Comparison of ENCODE assay signal across 8 cellular contexts in genomic region chr7:149496642-149497391, GRCh38. TPM values are rescaled to one million over a fixed set of nuclear protein-coding genes. Genes with fewer than 3 reads are reported as not detected.
A peak's percentile ranks its signal among the peaks of the same experiment; 100 is the strongest.
DNase-seq lines count a peak whose midpoint lies in the region; ATAC-seq and TF ChIP-seq lines count a peak whose summit lies in the region.

No MANE protein-coding gene starts in this region.

- H3K9me3 Mint-ChIP-seq in CD4-positive, CD25-positive, alpha-beta regulatory T cell: no peaks in the 10 kb centered on the region

- peaks cover 24% of the 10 kb centered on the region for H3K4me1 ChIP-seq in CD4-positive, CD25-positive, alpha-beta regulatory T cell (ENCODE audit: control insufficient read depth, insufficient read depth, low read length, poor library complexity, severe bottlenecking)

- TF ChIP-seq CTCF in WI38 (IDR thresholded peaks at IDR 0.05; ENCODE audit: low read depth, low read length): no peak

- H3K4me3 ChIP-seq in CD4-positive, CD25-positive, alpha-beta regulatory T cell (ENCODE audit: low read depth, low read length): peak overlapping the region; percentile 71
- peak overlapping the region; percentile 68 for H3K4me3 ChIP-seq in WI38 (ENCODE audit: low read depth, low read length)

- H3K4me1 Mint-ChIP-seq in CD4-positive, CD25-positive, alpha-beta regulatory T cell: peaks cover 13 to 33% (median 23%) of the 10 kb centered on the region in 4 donors

- H3K27ac ChIP-seq in CD4-positive, CD25-positive, alpha-beta regulatory T cell (ENCODE audit: insufficient read depth, low read length, poor library complexity, severe bottlenecking): peak overlapping the region; percentile 61
- H3K27ac ChIP-seq in caudate nucleus (ENCODE audit: low read depth, low read length): peak overlapping the region; percentile 70

- H3K27me3 Mint-ChIP-seq in CD4-positive, CD25-positive, alpha-beta regulatory T cell: peaks cover 8% of the 10 kb centered on the region

- peak; percentile 38 to 54 (median 49) for DNase-seq in CD4-positive, CD25-positive, alpha-beta regulatory T cell
- DNase-seq in caudate nucleus (lab: John Stamatoyannopoulos, UW): peak in 20 of 61 donors; percentile 12 to 56 (median 29)
- peak; percentile 53 to 71 for DNase-seq in left colon
- peak; percentile 62 for DNase-seq in stimulated activated CD4-positive, alpha-beta T cell treated with anti-CD3 and anti-CD28 coated beads, Interleukin-4, amount 100 ng/mL, for 1 hour
- DNase-seq in putamen (ENCODE audit: low spot score): no peak

- peaks cover 22% of the 10 kb centered on the region for H3K36me3 ChIP-seq in CD4-positive, CD25-positive, alpha-beta regulatory T cell (ENCODE audit: control insufficient read depth, insufficient read depth, low read length)

- H3K27me3 ChIP-seq in CD4-positive, CD25-positive, alpha-beta regulatory T cell (ENCODE audit: control insufficient read depth, insufficient read depth, low read length): no peaks in the 10 kb centered on the region

- peak overlapping the region; percentile 92 to 98 (median 96) for H3K27ac Mint-ChIP-seq in CD4-positive, CD25-positive, alpha-beta regulatory T cell

- H3K4me3 Mint-ChIP-seq in CD4-positive, CD25-positive, alpha-beta regulatory T cell: peak overlapping the region; percentile 94 to 97 (median 95)

- no peaks in the 10 kb centered on the region for H3K9me3 ChIP-seq in CD4-positive, CD25-positive, alpha-beta regulatory T cell (ENCODE audit: control insufficient read depth in 2 of 2, low read length in 2 of 2)

- peak; percentile 17 to 33 for ATAC-seq in CD4-positive, CD25-positive, alpha-beta regulatory T cell (ENCODE audit: low read depth in 2 of 2)
- ATAC-seq in GM19455 (IDR thresholded peaks at IDR 0.05; ENCODE audit: unreplicated experiment) (peak; percentile 40), HG03571 (IDR thresholded peaks at IDR 0.05; ENCODE audit: unreplicated experiment) (peak; percentile 29), left colon (peak; percentile 43)

- peaks cover 10% of the 10 kb centered on the region for H3K36me3 Mint-ChIP-seq in CD4-positive, CD25-positive, alpha-beta regulatory T cell

- intact Hi-C loops in left colon (cut with DNase I, micrococcal nuclease): no loop called here

RNA-seq across cellular contexts. Expression of gene ZNF746, which starts 0.8 kb away (rescaled TPM):
- 33.9 TPM for total RNA-seq in CD4-positive, CD25-positive, alpha-beta regulatory T cell
- 10 to 100 TPM in 2 of 4 donors, 1 to 10 TPM in 2; 8.2 to 11.5 (median 9.7) TPM for polyA plus RNA-seq in CD4-positive, CD25-positive, alpha-beta regulatory T cell
- total RNA-seq in left colon: 10 to 100 TPM; 12.3 to 13.6 TPM

RNA-seq across cellular contexts. Expression of gene ZNF777, which starts 36.0 kb away (rescaled TPM):
- 13.4 TPM for total RNA-seq in CD4-positive, CD25-positive, alpha-beta regulatory T cell
- 1 to 10 TPM in 2 of 4 donors, under 1 TPM in 2; 0.46 to 1.6 (median 1.2) TPM for polyA plus RNA-seq in CD4-positive, CD25-positive, alpha-beta regulatory T cell
- total RNA-seq in left colon: 10 to 100 TPM in 1 of 2 donors, 1 to 10 TPM in 1; 10.0 to 10.3 TPM
